ENCODE assay signal across 16 cellular contexts in genomic region chr6:7417684-7418083, GRCh38. TPM values are rescaled to one million over a fixed set of nuclear protein-coding genes. Genes with fewer than 3 reads are reported as not detected.
"Had no signal": no experiment of that assay in that cellular context is flagged by ENCODE, and none has a peak within 500 bp of the region (broad histone marks: within the 10 kb centered on the region; RNA-seq: fewer than 3 reads in every experiment).

No MANE protein-coding gene starts in this region.

- H3K4me3 ChIP-seq: lung, mucosa of descending colon, prostate gland, upper lobe of left lung had no signal

- ATAC-seq: activated CD8-positive, alpha-beta memory T cell treated with anti-CD3 and anti-CD28 coated beads, Interleukin-2, amount 10 ng/mL, durations not matched to agents 7 days and 5 days; activated T-cell treated with anti-CD3 and anti-CD28 coated beads, Interleukin-2, amount 50 U/mL, for 4 hours; mucosa of descending colon; naive thymus-derived CD8-positive, alpha-beta T cell; sciatic nerve had no signal

- H3K9me3 ChIP-seq: mucosa of descending colon, prostate gland, upper lobe of left lung had no signal

- H3K4me3 Mint-ChIP-seq: activated CD8-positive, alpha-beta memory T cell treated with anti-CD3 and anti-CD28 coated beads, Interleukin-2, amount 10 ng/mL, durations not matched to agents 7 days and 5 days; activated T-cell treated with anti-CD3 and anti-CD28 coated beads, Interleukin-2, amount 50 U/mL, for 4 hours; naive thymus-derived CD8-positive, alpha-beta T cell had no signal

- H3K27me3 ChIP-seq: upper lobe of left lung had no signal

- H3K4me1 ChIP-seq: prostate gland had no signal

- H3K36me3 ChIP-seq: prostate gland had no signal

- H3K9me3 Mint-ChIP-seq: activated T-cell treated with anti-CD3 and anti-CD28 coated beads, Interleukin-2, amount 50 U/mL, for 4 hours; naive thymus-derived CD8-positive, alpha-beta T cell had no signal

- DNase-seq: activated CD4-positive, alpha-beta T cell treated with anti-CD3 and anti-CD28 coated beads, Interleukin-2, amount 50 U/mL, for 48 hours; activated CD4-positive, CD25-positive, alpha-beta regulatory T cell treated with anti-CD3 and anti-CD28 coated beads, Interleukin-2, amount 50 U/mL, for 72 hours; activated CD8-positive, alpha-beta memory T cell treated with anti-CD3 and anti-CD28 coated beads, Interleukin-2, amount 10 ng/mL, durations not matched to agents 7 days and 5 days; activated gamma-delta T cell; activated T-cell treated with anti-CD3 and anti-CD28 coated beads, Interleukin-2, amount 50 U/mL, for 4 hours; effector memory CD4-positive, alpha-beta T cell; kidney glomerular epithelial cell; mucosa of descending colon; naive thymus-derived CD8-positive, alpha-beta T cell; nucleus accumbens; stimulated activated naive CD4-positive, alpha-beta T cell treated with Interleukin-2 at 50 U/mL for 16 hours; SW 1271; upper lobe of left lung had no signal

- H3K27me3 Mint-ChIP-seq: activated CD8-positive, alpha-beta memory T cell treated with anti-CD3 and anti-CD28 coated beads, Interleukin-2, amount 10 ng/mL, durations not matched to agents 7 days and 5 days; naive thymus-derived CD8-positive, alpha-beta T cell had no signal

- H3K27ac Mint-ChIP-seq: activated CD8-positive, alpha-beta memory T cell treated with anti-CD3 and anti-CD28 coated beads, Interleukin-2, amount 10 ng/mL, durations not matched to agents 7 days and 5 days had no signal

- H3K27ac ChIP-seq: prostate gland, upper lobe of left lung had no signal

- H3K4me1 Mint-ChIP-seq: activated CD8-positive, alpha-beta memory T cell treated with anti-CD3 and anti-CD28 coated beads, Interleukin-2, amount 10 ng/mL, durations not matched to agents 7 days and 5 days had no signal

RNA-seq across cellular contexts. Expression of gene CAGE1, which starts 28.1 kb away (rescaled TPM):
- total RNA-seq: sciatic nerve, upper lobe of left lung had no signal
- polyA plus RNA-seq: lung; naive thymus-derived CD8-positive, alpha-beta T cell had no signal
